7 cellular contexts compared by ENCODE assay signal in the genomic region with DNA sequence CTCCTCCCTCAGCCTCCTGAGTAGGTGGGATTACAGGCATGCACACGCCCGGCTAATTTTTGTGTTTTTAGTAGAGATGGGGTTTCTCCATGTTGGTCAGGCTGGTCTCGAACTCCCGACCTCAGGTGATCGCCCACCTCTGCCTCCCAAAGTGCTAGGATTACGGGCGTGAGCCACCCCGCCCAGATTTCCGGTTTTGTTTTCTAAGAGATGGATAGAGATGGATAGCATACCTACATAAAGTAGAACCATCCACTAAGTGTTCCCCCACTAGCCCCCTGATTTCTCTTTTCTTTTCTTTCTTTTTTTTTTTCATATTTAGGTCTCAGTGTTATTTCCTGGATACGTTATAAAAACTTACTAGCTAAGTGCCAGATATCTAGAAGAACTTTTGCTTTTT. TPM values are rescaled to one million over a fixed set of nuclear protein-coding genes. Genes with fewer than 3 reads are reported as not detected.
DNase-seq lines count a peak whose midpoint lies in the region; ATAC-seq and TF ChIP-seq lines count a peak whose summit lies in the region.

No MANE protein-coding gene starts in this region.

- H3K4me3 ChIP-seq in iPS-18a (ENCODE audit: low read length), result peak overlapping the region; percentile 97

- CTCF ChIA-PET in activated CD4-positive, alpha-beta memory T cell treated with anti-CD3 and anti-CD28 coated beads for 36 hours (lab: Charles Lee), result interaction anchor here (0.6 to 4.8 kb wide), 6 partner anchors 37 to 303 kb away, joined by 3 to 47 read pairs (median 6); no protein-coding TSS in a partner anchor

- peak overlapping the region; percentile 100 for H3K27ac Mint-ChIP-seq in HFFc6
- H3K27ac Mint-ChIP-seq in activated CD4-positive, alpha-beta memory T cell treated with anti-CD3 and anti-CD28 coated beads for 36 hours, result peak overlapping the region; percentile 100
- peak overlapping the region; percentile 85 for H3K27ac Mint-ChIP-seq in stimulated activated naive B cell treated with anti-CD40 and anti-IgM and Interleukin-4, amounts not matched to agents 10 μg/mL and 1 μg/mL and 100 μg/mL, for 72 hours

- H3K9me3 Mint-ChIP-seq in HFFc6, result no peaks in the 10 kb centered on the region
- no peaks in the 10 kb centered on the region for H3K9me3 Mint-ChIP-seq in activated CD4-positive, alpha-beta memory T cell treated with anti-CD3 and anti-CD28 coated beads for 36 hours
- H3K9me3 Mint-ChIP-seq in stimulated activated naive B cell treated with anti-CD40 and anti-IgM and Interleukin-4, amounts not matched to agents 10 μg/mL and 1 μg/mL and 100 μg/mL, for 72 hours, result no peaks in the 10 kb centered on the region

- no peak for TF ChIP-seq CTCF in HFFc6 (IDR thresholded peaks at IDR 0.05)

- no peak overlapping the region for H3K27ac ChIP-seq in iPS-18a (ENCODE audit: low read length)

- H3K4me3 Mint-ChIP-seq in HFFc6, result peak overlapping the region; percentile 99
- H3K4me3 Mint-ChIP-seq in activated CD4-positive, alpha-beta memory T cell treated with anti-CD3 and anti-CD28 coated beads for 36 hours, result peak overlapping the region; percentile 99
- H3K4me3 Mint-ChIP-seq in stimulated activated naive B cell treated with anti-CD40 and anti-IgM and Interleukin-4, amounts not matched to agents 10 μg/mL and 1 μg/mL and 100 μg/mL, for 72 hours, result peak overlapping the region; percentile 92 to 96

- peaks cover 10% of the 10 kb centered on the region for H3K4me1 ChIP-seq in iPS-18a (ENCODE audit: control insufficient read depth, low read depth, low read length)

- POLR2A ChIA-PET in activated CD4-positive, alpha-beta memory T cell treated with anti-CD3 and anti-CD28 coated beads for 36 hours (lab: Charles Lee), result interaction anchor here (0.7 to 3.6 kb wide), 8 partner anchors 9 to 161 kb away, joined by 3 to 12 read pairs (median 5); a partner anchor contains a TSS

- ATAC-seq in stimulated activated naive B cell treated with anti-CD40 and anti-IgM and Interleukin-4, amounts not matched to agents 10 μg/mL and 1 μg/mL and 100 μg/mL, for 72 hours (replicated peaks), result no peak

- H3K27me3 Mint-ChIP-seq in HFFc6 (ENCODE audit: insufficient read depth), result peaks cover 10% of the 10 kb centered on the region
- H3K27me3 Mint-ChIP-seq in activated CD4-positive, alpha-beta memory T cell treated with anti-CD3 and anti-CD28 coated beads for 36 hours, result no peaks in the 10 kb centered on the region
- H3K27me3 Mint-ChIP-seq in stimulated activated naive B cell treated with anti-CD40 and anti-IgM and Interleukin-4, amounts not matched to agents 10 μg/mL and 1 μg/mL and 100 μg/mL, for 72 hours, result no peaks in the 10 kb centered on the region

- H3K9ac ChIP-seq in iPS-18a (ENCODE audit: low read length), result no peak overlapping the region

- H3K36me3 ChIP-seq in iPS-18a (ENCODE audit: control insufficient read depth, low read depth, low read length), result no peaks in the 10 kb centered on the region

- peaks cover 40% of the 10 kb centered on the region for H3K4me1 Mint-ChIP-seq in HFFc6 (ENCODE audit: low read depth)
- H3K4me1 Mint-ChIP-seq in activated CD4-positive, alpha-beta memory T cell treated with anti-CD3 and anti-CD28 coated beads for 36 hours (ENCODE audit: low read depth), result peaks cover 52% of the 10 kb centered on the region
- peaks cover 16 to 54% of the 10 kb centered on the region in 2 donors for H3K4me1 Mint-ChIP-seq in stimulated activated naive B cell treated with anti-CD40 and anti-IgM and Interleukin-4, amounts not matched to agents 10 μg/mL and 1 μg/mL and 100 μg/mL, for 72 hours

- H3K36me3 Mint-ChIP-seq in HFFc6 (ENCODE audit: low read depth), result peaks cover 15% of the 10 kb centered on the region
- peaks cover 15% of the 10 kb centered on the region for H3K36me3 Mint-ChIP-seq in activated CD4-positive, alpha-beta memory T cell treated with anti-CD3 and anti-CD28 coated beads for 36 hours
- H3K36me3 Mint-ChIP-seq in stimulated activated naive B cell treated with anti-CD40 and anti-IgM and Interleukin-4, amounts not matched to agents 10 μg/mL and 1 μg/mL and 100 μg/mL, for 72 hours, result peaks cover 6 to 14% of the 10 kb centered on the region in 2 donors

- DNase-seq in HFFc6 (no peak), NCI-H1048 (lab: John Stamatoyannopoulos, UW) (no peak), COLO829 (ENCODE audit: low spot score) (no peak), foreskin melanocyte (no peak)
- DNase-seq in activated CD4-positive, alpha-beta memory T cell treated with anti-CD3 and anti-CD28 coated beads for 36 hours, result no peak
- DNase-seq in stimulated activated naive B cell treated with anti-CD40 and anti-IgM and Interleukin-4, amounts not matched to agents 10 μg/mL and 1 μg/mL and 100 μg/mL, for 72 hours, result no peak

- intact Hi-C loops in activated CD4-positive, alpha-beta memory T cell treated with anti-CD3 and anti-CD28 coated beads for 36 hours (cut with micrococcal nuclease), result loop anchor here (2.0 kb wide), 1 partner anchor 177 kb away; no protein-coding TSS in a partner anchor

- H3K27me3 ChIP-seq in iPS-18a (ENCODE audit: control insufficient read depth, insufficient read depth, low read length), result no peaks in the 10 kb centered on the region

- H3K9me3 ChIP-seq in iPS-18a (ENCODE audit: control insufficient read depth, low read depth, low read length), result no peaks in the 10 kb centered on the region

RNA-seq across cellular contexts. Expression of a gene that starts 2.0 kb away (rescaled TPM):
- total RNA-seq in HFFc6 (2021; fragmentation: NEBNext Ultra II Directional; extraction: Animal tissue kit (Norgen Biotek cat#: 25700)), result 10 to 100 TPM; 60.5 to 74.4 (median 66.5) TPM
- 100 to 1,000 TPM; 135 to 147 TPM for total RNA-seq in activated CD4-positive, alpha-beta memory T cell treated with anti-CD3 and anti-CD28 coated beads for 36 hours
